21 cellular contexts compared by ENCODE assay signal in the genomic region with DNA sequence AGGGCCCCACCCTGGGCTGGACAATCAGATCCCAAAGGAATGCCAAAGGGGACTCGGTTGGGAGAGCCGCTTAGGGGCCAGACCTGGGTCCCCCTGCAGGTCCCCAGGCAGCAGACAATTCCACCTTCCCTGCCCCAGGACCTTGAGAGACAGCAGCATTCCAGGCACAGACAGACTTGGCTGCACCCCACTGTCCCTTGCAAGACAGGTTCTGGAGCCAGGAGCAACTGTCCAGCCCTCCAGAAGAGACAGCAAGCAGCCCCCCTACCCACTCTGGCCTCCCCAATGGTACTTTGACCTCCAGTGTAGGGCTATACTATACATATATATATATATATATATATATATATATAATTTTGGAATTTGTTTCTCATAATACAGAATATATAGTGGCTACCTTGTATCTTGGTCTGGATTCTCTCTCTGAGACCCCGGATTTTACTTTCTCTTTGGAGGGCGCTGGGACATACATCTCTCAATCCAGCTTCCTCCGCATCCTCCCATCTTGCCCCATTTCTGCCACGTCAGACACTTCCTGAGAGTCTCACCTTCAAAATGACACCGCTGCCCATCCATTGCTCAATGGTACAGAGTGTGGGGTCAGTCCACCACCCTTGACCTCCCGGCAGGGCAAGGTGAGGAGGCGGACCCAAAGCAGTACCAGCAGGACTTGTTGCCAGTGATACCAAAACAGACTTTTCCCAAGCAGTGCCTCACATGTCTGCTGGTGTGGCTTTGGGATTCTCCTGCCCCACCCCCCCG. TPM values are rescaled to one million over a fixed set of nuclear protein-coding genes. Genes with fewer than 3 reads are reported as not detected.
DNase-seq lines count a peak whose midpoint lies in the region; ATAC-seq and TF ChIP-seq lines count a peak whose summit lies in the region.
"Had no signal": no experiment of that assay in that cellular context is flagged by ENCODE, and none has a peak within 500 bp of the region (broad histone marks: within the 10 kb centered on the region; RNA-seq: fewer than 3 reads in every experiment).

No MANE protein-coding gene starts in this region.

- H3K27me3 Mint-ChIP-seq in activated naive CD8-positive, alpha-beta T cell treated with anti-CD3 and anti-CD28 coated beads, Interleukin-2, amount 50 U/mL, for 24 hours: no peaks in the 10 kb centered on the region
- H3K27me3 Mint-ChIP-seq in activated naive CD8-positive, alpha-beta T cell treated with anti-CD3 and anti-CD28 coated beads for 36 hours: no peaks in the 10 kb centered on the region
- peaks cover 48% of the 10 kb centered on the region for H3K27me3 Mint-ChIP-seq in endodermal cell (ENCODE audit: insufficient read depth)
- H3K27me3 Mint-ChIP-seq in CD8-positive, alpha-beta T cell (ENCODE audit: low read depth): no peaks in the 10 kb centered on the region
- H3K27me3 Mint-ChIP-seq in T-helper 2 cell treated with Interferon-gamma antibody and Interleukin-4, amounts not matched to agents 5 μg/mL and 100 μg/mL, for 36 hours (ENCODE audit: low read depth): no peaks in the 10 kb centered on the region

- POLR2A ChIA-PET in CD8-positive, alpha-beta T cell (lab: Charles Lee): no interaction called here

- H3K4me1 Mint-ChIP-seq in activated naive CD8-positive, alpha-beta T cell treated with anti-CD3 and anti-CD28 coated beads, Interleukin-2, amount 50 U/mL, for 24 hours: no peaks in the 10 kb centered on the region
- H3K4me1 Mint-ChIP-seq in activated naive CD8-positive, alpha-beta T cell treated with anti-CD3 and anti-CD28 coated beads for 36 hours: no peaks in the 10 kb centered on the region
- H3K4me1 Mint-ChIP-seq in endodermal cell: peaks cover 5% of the 10 kb centered on the region
- H3K4me1 Mint-ChIP-seq in CD8-positive, alpha-beta T cell (ENCODE audit: low read depth): no peaks in the 10 kb centered on the region
- H3K4me1 Mint-ChIP-seq in T-helper 2 cell treated with Interferon-gamma antibody and Interleukin-4, amounts not matched to agents 5 μg/mL and 100 μg/mL, for 36 hours (ENCODE audit: low read depth): no peaks in the 10 kb centered on the region
- H3K4me1 Mint-ChIP-seq: CD8-positive, alpha-beta memory T cell had no signal

- H3K4me3 Mint-ChIP-seq in activated naive CD8-positive, alpha-beta T cell treated with anti-CD3 and anti-CD28 coated beads, Interleukin-2, amount 50 U/mL, for 24 hours: no peak overlapping the region
- H3K4me3 Mint-ChIP-seq in activated naive CD8-positive, alpha-beta T cell treated with anti-CD3 and anti-CD28 coated beads for 36 hours: no peak overlapping the region
- no peak overlapping the region for H3K4me3 Mint-ChIP-seq in endodermal cell
- H3K4me3 Mint-ChIP-seq in CD8-positive, alpha-beta T cell: no peak overlapping the region
- H3K4me3 Mint-ChIP-seq in T-helper 2 cell treated with Interferon-gamma antibody and Interleukin-4, amounts not matched to agents 5 μg/mL and 100 μg/mL, for 36 hours: no peak overlapping the region
- H3K4me3 Mint-ChIP-seq: CD8-positive, alpha-beta memory T cell had no signal

- no peak for ATAC-seq in activated naive CD8-positive, alpha-beta T cell treated with anti-CD3 and anti-CD28 coated beads, Interleukin-2, amount 50 U/mL, for 24 hours
- no peak for ATAC-seq in CD8-positive, alpha-beta T cell

- CTCF ChIA-PET in CD8-positive, alpha-beta T cell (lab: Charles Lee): no interaction called here

- H3K79me2 ChIP-seq in osteoblast (ENCODE audit: insufficient read depth, low read length): no peaks in the 10 kb centered on the region

- H3K36me3 Mint-ChIP-seq in activated naive CD8-positive, alpha-beta T cell treated with anti-CD3 and anti-CD28 coated beads, Interleukin-2, amount 50 U/mL, for 24 hours (ENCODE audit: low read depth): peaks cover 5% of the 10 kb centered on the region
- H3K36me3 Mint-ChIP-seq in activated naive CD8-positive, alpha-beta T cell treated with anti-CD3 and anti-CD28 coated beads for 36 hours: peaks cover 4% of the 10 kb centered on the region
- no peaks in the 10 kb centered on the region for H3K36me3 Mint-ChIP-seq in endodermal cell (ENCODE audit: low read depth)
- H3K36me3 Mint-ChIP-seq in CD8-positive, alpha-beta T cell: peaks cover 3% of the 10 kb centered on the region
- H3K36me3 Mint-ChIP-seq in T-helper 2 cell treated with Interferon-gamma antibody and Interleukin-4, amounts not matched to agents 5 μg/mL and 100 μg/mL, for 36 hours (ENCODE audit: low read depth): no peaks in the 10 kb centered on the region

- H3K27ac Mint-ChIP-seq in activated naive CD8-positive, alpha-beta T cell treated with anti-CD3 and anti-CD28 coated beads, Interleukin-2, amount 50 U/mL, for 24 hours: no peak overlapping the region
- H3K27ac Mint-ChIP-seq in activated naive CD8-positive, alpha-beta T cell treated with anti-CD3 and anti-CD28 coated beads for 36 hours: no peak overlapping the region
- no peak overlapping the region for H3K27ac Mint-ChIP-seq in endodermal cell
- no peak overlapping the region for H3K27ac Mint-ChIP-seq in CD8-positive, alpha-beta T cell
- no peak overlapping the region for H3K27ac Mint-ChIP-seq in T-helper 2 cell treated with Interferon-gamma antibody and Interleukin-4, amounts not matched to agents 5 μg/mL and 100 μg/mL, for 36 hours
- H3K27ac Mint-ChIP-seq: CD8-positive, alpha-beta memory T cell had no signal

- intact Hi-C loops in CD8-positive, alpha-beta T cell (cut with DNase I, micrococcal nuclease): no loop called here

- no peak overlapping the region for H3K9ac ChIP-seq in endodermal cell (ENCODE audit: extremely low read depth, low read length, poor library complexity, severe bottlenecking)
- H3K9ac ChIP-seq: BLaER1, GM23248 had no signal

- 93 to 98% methylated on average over 7 to 9 of the region's 10 CpGs for WGBS in endodermal cell (ENCODE audit: insufficient coverage in 1 of 2, insufficient read length in 1 of 2), 2 experiments

- H3K4me1 ChIP-seq in endodermal cell (ENCODE audit: control insufficient read depth, insufficient read depth, low read length) (no peaks in the 10 kb centered on the region), osteoblast (ENCODE audit: insufficient read depth, low read length) (no peaks in the 10 kb centered on the region)
- no peaks in the 10 kb centered on the region for H3K4me1 ChIP-seq in CD8-positive, alpha-beta T cell (ENCODE audit: insufficient read depth, low read length)

- no peak overlapping the region for H3K4me2 ChIP-seq in osteoblast (ENCODE audit: insufficient read depth, low read length)
- H3K4me2 ChIP-seq: BLaER1 had no signal

- H3K9me3 ChIP-seq in endodermal cell (ENCODE audit: control insufficient read depth, low read length) (no peaks in the 10 kb centered on the region), osteoblast (ENCODE audit: low read depth, low read length) (no peaks in the 10 kb centered on the region)
- H3K9me3 ChIP-seq in CD8-positive, alpha-beta T cell (ENCODE audit: low read length): no peaks in the 10 kb centered on the region
- H3K9me3 ChIP-seq: Peyer's patch had no signal

- peaks cover 30% of the 10 kb centered on the region for H4K20me1 ChIP-seq in osteoblast (ENCODE audit: insufficient read depth, low read length)

- no peak overlapping the region for H3K27ac ChIP-seq in endodermal cell (ENCODE audit: low read depth, low read length)
- no peak overlapping the region for H3K27ac ChIP-seq in osteoblast (ENCODE audit: low read depth, low read length)
- H3K27ac ChIP-seq in CD8-positive, alpha-beta T cell (ENCODE audit: low read depth, low read length): no peak overlapping the region
- H3K27ac ChIP-seq: BLaER1, GM23248, Peyer's patch had no signal

- peaks cover 28% of the 10 kb centered on the region for H3K27me3 ChIP-seq in endodermal cell (ENCODE audit: control insufficient read depth, insufficient read depth, low read length, poor library complexity, severe bottlenecking)
- H3K27me3 ChIP-seq in osteoblast (ENCODE audit: insufficient read depth, low read length): no peaks in the 10 kb centered on the region
- H3K27me3 ChIP-seq in CD8-positive, alpha-beta T cell (ENCODE audit: insufficient read depth, low read length): no peaks in the 10 kb centered on the region
- H3K27me3 ChIP-seq: BLaER1, Peyer's patch had no signal

- H3K4me3 ChIP-seq in endodermal cell (ENCODE audit: low read length) (no peak overlapping the region), osteoblast (ENCODE audit: insufficient read depth, low read length) (no peak overlapping the region)
- H3K4me3 ChIP-seq in CD8-positive, alpha-beta T cell (ENCODE audit: low read depth, low read length): no peak overlapping the region
- H3K4me3 ChIP-seq: BLaER1, GM23248, Peyer's patch had no signal

- no peaks in the 10 kb centered on the region for H3K9me3 Mint-ChIP-seq in activated naive CD8-positive, alpha-beta T cell treated with anti-CD3 and anti-CD28 coated beads, Interleukin-2, amount 50 U/mL, for 24 hours
- H3K9me3 Mint-ChIP-seq in activated naive CD8-positive, alpha-beta T cell treated with anti-CD3 and anti-CD28 coated beads for 36 hours: peaks cover 4% of the 10 kb centered on the region
- peaks cover 12% of the 10 kb centered on the region for H3K9me3 Mint-ChIP-seq in endodermal cell
- H3K9me3 Mint-ChIP-seq in CD8-positive, alpha-beta T cell: no peaks in the 10 kb centered on the region
- H3K9me3 Mint-ChIP-seq in T-helper 2 cell treated with Interferon-gamma antibody and Interleukin-4, amounts not matched to agents 5 μg/mL and 100 μg/mL, for 36 hours: peaks cover 3% of the 10 kb centered on the region
- H3K9me3 Mint-ChIP-seq: CD8-positive, alpha-beta memory T cell had no signal

- no peaks in the 10 kb centered on the region for H3K36me3 ChIP-seq in endodermal cell (ENCODE audit: control insufficient read depth, insufficient read depth, low read length)
- peaks cover 15% of the 10 kb centered on the region for H3K36me3 ChIP-seq in osteoblast (ENCODE audit: insufficient read depth, low read length)
- no peaks in the 10 kb centered on the region for H3K36me3 ChIP-seq in CD8-positive, alpha-beta T cell (ENCODE audit: insufficient read depth, low read length)

- peak; percentile 19 for DNase-seq in activated naive CD8-positive, alpha-beta T cell treated with anti-CD3 and anti-CD28 coated beads, Interleukin-2, amount 50 U/mL, for 24 hours
- DNase-seq in activated naive CD8-positive, alpha-beta T cell treated with anti-CD3 and anti-CD28 coated beads for 36 hours: no peak
- DNase-seq in endodermal cell: peak; percentile 56
- peak; percentile 80 for DNase-seq in osteoblast (ENCODE audit: insufficient read length, low spot score, missing footprints)
- no peak for DNase-seq in DMS79 (lab: John Stamatoyannopoulos, UW)
- DNase-seq in CD8-positive, alpha-beta T cell: no peak
- no peak for DNase-seq in T-helper 2 cell treated with Interferon-gamma antibody and Interleukin-4, amounts not matched to agents 5 μg/mL and 100 μg/mL, for 36 hours (ENCODE audit: low spot score)
- DNase-seq: CD8-positive, alpha-beta memory T cell; DMS79 treated with DMSO at 0.1 percent for 48 hours; GM23248; KBM-7; NCI-H1048; NCI-H1436 treated with DMSO at 0.1 percent for 48 hours; NCI-H2029 treated with DMSO at 0.1 percent for 48 hours; NCI-H2171 treated with DMSO at 0.1 percent for 48 hours; NCI-H82; Peyer's patch had no signal

- H2AFZ ChIP-seq in osteoblast (ENCODE audit: low read length): no peak overlapping the region
- H2AFZ ChIP-seq: GM23248 had no signal

- no peak for TF ChIP-seq CTCF in endodermal cell (conservative IDR thresholded peaks at IDR 0.05)
- no peak for TF ChIP-seq CTCF in osteoblast (IDR thresholded peaks at IDR 0.05; ENCODE audit: extremely low read depth, low read depth, low read length)
- TF ChIP-seq CTCF in CD8-positive, alpha-beta T cell (IDR thresholded peaks at IDR 0.05): no peak

RNA-seq across cellular contexts. Expression of gene SMIM24, which starts 12.7 kb away (rescaled TPM):
- 1 to 10 TPM; 2.2 to 2.5 TPM for total RNA-seq in activated naive CD8-positive, alpha-beta T cell treated with anti-CD3 and anti-CD28 coated beads for 36 hours
- total RNA-seq in endodermal cell: not detected
- polyA plus RNA-seq in endodermal cell (2013, experiment 1 of 2): 1.4 TPM
- 1.5 TPM for polyA plus RNA-seq in endodermal cell (2013, experiment 2 of 2)
- total RNA-seq in osteoblast: not detected in 2 replicates
- under 1 TPM in 1 of 2 experiments, not detected in 1; 0.56 TPM for total RNA-seq in CD8-positive, alpha-beta T cell
- total RNA-seq: CD8-positive, alpha-beta memory T cell; GM23248; NCI-H460; Right ventricle myocardium inferior had no signal
- polyA plus RNA-seq: GM23248 had no signal

RNA-seq across cellular contexts. Expression of gene SMIM44, which starts 15.6 kb away (rescaled TPM):
- total RNA-seq in activated naive CD8-positive, alpha-beta T cell treated with anti-CD3 and anti-CD28 coated beads for 36 hours: not detected
- total RNA-seq in endodermal cell: not detected
- polyA plus RNA-seq in endodermal cell (2013, experiment 1 of 2): not detected
- not detected for polyA plus RNA-seq in endodermal cell (2013, experiment 2 of 2)
- not detected in 2 replicates for total RNA-seq in osteoblast
- not detected for total RNA-seq in CD8-positive, alpha-beta T cell
- total RNA-seq: CD8-positive, alpha-beta memory T cell; G401; GM23248; NCI-H460; Right ventricle myocardium inferior had no signal
- polyA plus RNA-seq: CD8-positive, alpha-beta memory T cell; GM23248 had no signal

RNA-seq across cellular contexts. Expression of gene DOHH, which starts 32.9 kb away (rescaled TPM):
- total RNA-seq in activated naive CD8-positive, alpha-beta T cell treated with anti-CD3 and anti-CD28 coated beads for 36 hours: 10 to 100 TPM; 17.2 to 18.3 TPM
- total RNA-seq in endodermal cell: 10 to 100 TPM; 13.4 to 14.3 TPM
- 7.8 TPM for polyA plus RNA-seq in endodermal cell (2013, experiment 1 of 2)
- 7.8 TPM for polyA plus RNA-seq in endodermal cell (2013, experiment 2 of 2)
- 7.7 and 8.3 TPM in 2 replicates for total RNA-seq in osteoblast
- total RNA-seq in CD8-positive, alpha-beta T cell: 1 to 10 TPM; 3.4 to 3.9 TPM

RNA-seq across cellular contexts. Expression of gene FZR1, which starts 38.5 kb away (rescaled TPM):
- total RNA-seq in activated naive CD8-positive, alpha-beta T cell treated with anti-CD3 and anti-CD28 coated beads for 36 hours: 10 to 100 TPM; 32.6 to 39.6 TPM
- total RNA-seq in endodermal cell: 10 to 100 TPM; 56.7 to 65.1 TPM
- 49.5 TPM for polyA plus RNA-seq in endodermal cell (2013, experiment 1 of 2)
- polyA plus RNA-seq in endodermal cell (2013, experiment 2 of 2): 52.5 TPM
- total RNA-seq in osteoblast: 36.6 and 39.5 TPM in 2 replicates
- 100 to 1,000 TPM; 130 to 142 TPM for total RNA-seq in CD8-positive, alpha-beta T cell

Comparison
In these comparisons a context has a peak if more than half of its experiments do, and no peak if none do; other contexts are left out.
1. DNase-seq: peak in activated naive CD8-positive, alpha-beta T cell treated with anti-CD3 and anti-CD28 coated beads, Interleukin-2, amount 50 U/mL, for 24 hours (single experiment), endodermal cell (single experiment) and osteoblast (single experiment); none in activated naive CD8-positive, alpha-beta T cell treated with anti-CD3 and anti-CD28 coated beads for 36 hours (single experiment), DMS79 (single experiment), CD8-positive, alpha-beta T cell (0 of 7) and T-helper 2 cell treated with Interferon-gamma antibody and Interleukin-4, amounts not matched to agents 5 μg/mL and 100 μg/mL, for 36 hours (single experiment).